ENCODE assay signal across 10 cellular contexts in the genomic region with DNA sequence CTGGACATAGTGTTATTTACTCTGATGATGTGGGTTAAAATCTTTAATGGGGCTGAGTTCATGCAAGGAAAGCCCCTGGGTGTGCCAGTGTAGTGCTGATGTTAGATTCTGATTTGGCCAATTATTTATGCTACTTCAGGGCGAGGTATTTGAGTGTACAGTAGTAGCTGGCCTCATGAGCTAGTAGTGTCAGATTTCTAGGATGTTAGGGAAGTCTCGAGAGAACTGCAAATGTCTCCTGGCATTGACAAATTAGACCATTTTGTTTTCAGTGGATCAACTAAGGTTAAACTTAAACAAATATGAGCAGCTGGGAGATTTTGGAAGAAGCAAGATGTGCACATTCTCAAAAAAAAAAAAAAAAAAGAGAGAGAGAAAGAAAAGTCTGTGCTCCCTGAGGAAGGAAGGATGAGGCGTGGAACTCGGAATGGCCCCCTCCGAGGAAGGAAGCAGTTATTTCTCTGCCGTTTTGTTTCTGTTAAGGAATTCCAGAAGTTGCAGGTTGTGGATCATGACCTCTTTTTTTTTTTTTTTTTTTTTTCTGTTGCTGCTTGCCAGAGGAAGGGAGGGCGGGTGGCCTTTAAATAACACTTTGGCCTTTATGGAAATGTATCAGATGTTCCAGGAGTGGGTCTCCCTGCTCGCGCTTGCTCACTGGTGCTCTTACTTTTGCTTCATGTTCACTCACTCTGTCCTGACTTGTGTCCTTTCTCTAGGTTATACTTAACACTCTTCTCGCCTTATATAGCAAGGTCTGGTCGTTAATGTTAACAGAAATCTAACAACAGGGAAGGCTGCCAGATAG.
DNase-seq lines count a peak whose midpoint lies in the region; ATAC-seq and TF ChIP-seq lines count a peak whose summit lies in the region.
"Had no signal": no experiment of that assay in that cellular context is flagged by ENCODE, and none has a peak within 500 bp of the region (broad histone marks: within the 10 kb centered on the region; RNA-seq: fewer than 3 reads in every experiment).

No MANE protein-coding gene starts in this region.

- CTCF ChIA-PET in HEK293 (lab: Yijun Ruan, JAX) = interaction anchor here (1.1 to 2.3 kb wide), 3 partner anchors 15 to 123 kb away, joined by 6 to 16 read pairs (median 6); no protein-coding TSS in a partner anchor
- CTCF ChIA-PET in CD8-positive, alpha-beta T cell (lab: Charles Lee) = no interaction called here
- CTCF ChIA-PET in GM10248 (lab: Yijun Ruan, JAX) = interaction anchor here (0.8 to 3.1 kb wide), 5 partner anchors 10 to 225 kb away, joined by 3 to 12 read pairs (median 3); no protein-coding TSS in a partner anchor

- H3K27me3 Mint-ChIP-seq in CD8-positive, alpha-beta T cell (ENCODE audit: low read depth) = no peaks in the 10 kb centered on the region
- no peaks in the 10 kb centered on the region for H3K27me3 Mint-ChIP-seq in naive thymus-derived CD8-positive, alpha-beta T cell
- H3K27me3 Mint-ChIP-seq: activated naive CD8-positive, alpha-beta T cell; stimulated activated naive CD8-positive, alpha-beta T cell treated with anti-CD3 and anti-CD28 coated beads, Interleukin-15, Interleukin-2, amounts not matched to agents 100 ng/mL and 50 ng/mL, for 24 hours had no signal

- H3K4me3 ChIP-seq in HEK293 (ENCODE audit: low read depth, low read length) = no peak overlapping the region
- H3K4me3 ChIP-seq in skin epidermis = peak overlapping the region in 1 of 7 experiments; percentile 31
- no peak overlapping the region for H3K4me3 ChIP-seq in CD8-positive, alpha-beta T cell (ENCODE audit: low read depth, low read length)

- H3K27ac Mint-ChIP-seq in CD8-positive, alpha-beta T cell = no peak overlapping the region
- H3K27ac Mint-ChIP-seq in naive thymus-derived CD8-positive, alpha-beta T cell = no peak overlapping the region
- H3K27ac Mint-ChIP-seq: activated naive CD8-positive, alpha-beta T cell; stimulated activated naive CD8-positive, alpha-beta T cell treated with anti-CD3 and anti-CD28 coated beads, Interleukin-15, Interleukin-2, amounts not matched to agents 100 ng/mL and 50 ng/mL, for 24 hours had no signal

- peaks cover 0 to 14% of the 10 kb centered on the region in 2 experiments; a peak in 1 of 3 replicates for H3K36me3 ChIP-seq in HEK293 (ENCODE audit: control insufficient read depth in 2 of 2, insufficient read depth in 1 of 2, low read length in 2 of 2)
- H3K36me3 ChIP-seq in CD8-positive, alpha-beta T cell (ENCODE audit: insufficient read depth, low read length) = peaks cover 5% of the 10 kb centered on the region

- intact Hi-C loops in CD8-positive, alpha-beta T cell (cut with DNase I, micrococcal nuclease) = no loop called here

- H3K36me3 Mint-ChIP-seq in CD8-positive, alpha-beta T cell = peaks cover 41% of the 10 kb centered on the region
- H3K36me3 Mint-ChIP-seq in naive thymus-derived CD8-positive, alpha-beta T cell = peaks cover 5 to 37% (median 17%) of the 10 kb centered on the region in 3 donors

- no peaks in the 10 kb centered on the region for H3K4me1 Mint-ChIP-seq in CD8-positive, alpha-beta T cell (ENCODE audit: low read depth)
- H3K4me1 Mint-ChIP-seq in naive thymus-derived CD8-positive, alpha-beta T cell = peaks cover 0 to 2% (median 0%) of the 10 kb centered on the region in 4 donors

- no peaks in the 10 kb centered on the region for H3K9me3 ChIP-seq in HEK293 (ENCODE audit: control insufficient read depth, insufficient read depth, low read depth, low read length)
- H3K9me3 ChIP-seq in CD8-positive, alpha-beta T cell (ENCODE audit: low read length) = no peaks in the 10 kb centered on the region

- H3K4me3 Mint-ChIP-seq in CD8-positive, alpha-beta T cell = no peak overlapping the region
- no peak overlapping the region for H3K4me3 Mint-ChIP-seq in naive thymus-derived CD8-positive, alpha-beta T cell
- H3K4me3 Mint-ChIP-seq: activated naive CD8-positive, alpha-beta T cell; stimulated activated naive CD8-positive, alpha-beta T cell treated with anti-CD3 and anti-CD28 coated beads, Interleukin-15, Interleukin-2, amounts not matched to agents 100 ng/mL and 50 ng/mL, for 24 hours had no signal

- no peak for ATAC-seq in CD8-positive, alpha-beta T cell
- ATAC-seq in GM18907 (IDR thresholded peaks at IDR 0.05; ENCODE audit: unreplicated experiment) = no peak
- no peak for ATAC-seq in naive thymus-derived CD8-positive, alpha-beta T cell

- TF ChIP-seq CTCF in HEK293 (tag by site-specific recombination; IDR thresholded peaks at IDR 0.05) (no peak), GM10248 (IDR thresholded peaks at IDR 0.05; ENCODE audit: control extremely low read depth, extremely low read depth, low read depth, missing control alignments) (no peak)
- TF ChIP-seq CTCF in CD8-positive, alpha-beta T cell (IDR thresholded peaks at IDR 0.05) = no peak

- DNase-seq in caudate nucleus (lab: John Stamatoyannopoulos, UW) = no peak
- no peak for DNase-seq in CD8-positive, alpha-beta T cell
- no peak for DNase-seq in GM10248 (ENCODE audit: extremely low spot score)
- no peak for DNase-seq in naive thymus-derived CD8-positive, alpha-beta T cell

- H3K4me1 ChIP-seq in HEK293 (ENCODE audit: control insufficient read depth, insufficient read depth, low read length) = peaks cover 14% of the 10 kb centered on the region
- no peaks in the 10 kb centered on the region for H3K4me1 ChIP-seq in CD8-positive, alpha-beta T cell (ENCODE audit: insufficient read depth, low read length)

- no peaks in the 10 kb centered on the region for H3K9me3 Mint-ChIP-seq in CD8-positive, alpha-beta T cell
- H3K9me3 Mint-ChIP-seq in naive thymus-derived CD8-positive, alpha-beta T cell = no peaks in the 10 kb centered on the region
- H3K9me3 Mint-ChIP-seq: stimulated activated naive CD8-positive, alpha-beta T cell treated with anti-CD3 and anti-CD28 coated beads, Interleukin-15, Interleukin-2, amounts not matched to agents 100 ng/mL and 50 ng/mL, for 24 hours had no signal

- H3K27ac ChIP-seq in HEK293 (ENCODE audit: extremely low read depth, low read depth, low read length) = peak overlapping the region; percentile 49
- peak overlapping the region; percentile 91 for H3K27ac ChIP-seq in caudate nucleus (ENCODE audit: low read depth, low read length)
- peak overlapping the region; percentile 85 for H3K27ac ChIP-seq in layer of hippocampus (ENCODE audit: low read depth, low read length)
- H3K27ac ChIP-seq in skin epidermis = peak overlapping the region in 19 of 21 experiments; percentile 24 to 89 (median 77)
- H3K27ac ChIP-seq in CD8-positive, alpha-beta T cell (ENCODE audit: low read depth, low read length) = no peak overlapping the region

- POLR2A ChIA-PET in HEK293 (lab: Yijun Ruan, JAX) (interaction anchor here (0.6 kb wide), 1 partner anchor 53 kb away, joined by 6 read pairs; no protein-coding TSS in a partner anchor), GM10248 (lab: Yijun Ruan, JAX) (no interaction called here)
- POLR2A ChIA-PET in CD8-positive, alpha-beta T cell (lab: Charles Lee) = no interaction called here
- POLR2A ChIA-PET in naive thymus-derived CD8-positive, alpha-beta T cell (lab: Charles Lee) = no interaction called here

- no peaks in the 10 kb centered on the region for H3K27me3 ChIP-seq in layer of hippocampus (ENCODE audit: control insufficient read depth, insufficient read depth, low read length)
- H3K27me3 ChIP-seq in CD8-positive, alpha-beta T cell (ENCODE audit: insufficient read depth, low read length) = no peaks in the 10 kb centered on the region

TF ChIP-seq in HEK293, 187 proteins besides CTCF, POLR2A, EP300 and RAD21:
- TF ChIP-seq KLF1 (tag by site-specific recombination; IDR thresholded peaks at IDR 0.05) (peak; percentile 26; the same call in 1 of the 2 replicates), FEZF1 (tag by site-specific recombination; IDR thresholded peaks at IDR 0.05) (peak; percentile 35; the same call in 1 of the 2 replicates), PRDM1 (tag by site-specific recombination; IDR thresholded peaks at IDR 0.05) (no peak), ZNF560 (tag by site-specific recombination; IDR thresholded peaks at IDR 0.05; ENCODE audit: borderline replicate concordance) (no peak), ZNF133 (tag by site-specific recombination; IDR thresholded peaks at IDR 0.05) (no peak), OSR2 (tag by site-specific recombination; IDR thresholded peaks at IDR 0.05) (peak; percentile 90), ZNF600 (tag by site-specific recombination; IDR thresholded peaks at IDR 0.05) (0 out of 2 replicates have a peak, but pooled peaks have one; percentile 9)
- TF ChIP-seq, protein P1, sequence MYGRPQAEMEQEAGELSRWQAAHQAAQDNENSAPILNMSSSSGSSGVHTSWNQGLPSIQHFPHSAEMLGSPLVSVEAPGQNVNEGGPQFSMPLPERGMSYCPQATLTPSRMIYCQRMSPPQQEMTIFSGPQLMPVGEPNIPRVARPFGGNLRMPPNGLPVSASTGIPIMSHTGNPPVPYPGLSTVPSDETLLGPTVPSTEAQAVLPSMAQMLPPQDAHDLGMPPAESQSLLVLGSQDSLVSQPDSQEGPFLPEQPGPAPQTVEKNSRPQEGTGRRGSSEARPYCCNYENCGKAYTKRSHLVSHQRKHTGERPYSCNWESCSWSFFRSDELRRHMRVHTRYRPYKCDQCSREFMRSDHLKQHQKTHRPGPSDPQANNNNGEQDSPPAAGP (tag by site-specific recombination; IDR thresholded peaks at IDR 0.05) = 0 out of 2 replicates have a peak, but pooled peaks have one; percentile 30
